Comparison of ENCODE assay signal across 17 cellular contexts in genomic region chr4:183449193-183449888, GRCh38. TPM values are rescaled to one million over a fixed set of nuclear protein-coding genes. Genes with fewer than 3 reads are reported as not detected.
DNase-seq lines count a peak whose midpoint lies in the region; ATAC-seq and TF ChIP-seq lines count a peak whose summit lies in the region.
"Had no signal": no experiment of that assay in that cellular context is flagged by ENCODE, and none has a peak within 500 bp of the region (broad histone marks: within the 10 kb centered on the region; RNA-seq: fewer than 3 reads in every experiment).

No MANE protein-coding gene starts in this region.

- peaks cover 37% of the 10 kb centered on the region for H3K79me2 ChIP-seq in osteoblast (ENCODE audit: insufficient read depth, low read length)

- peak overlapping the region; percentile 16 for H3K4me2 ChIP-seq in osteoblast (ENCODE audit: insufficient read depth, low read length)

- no peak for TF ChIP-seq POLR2A in tibial nerve (IDR thresholded peaks at IDR 0.05)

- no peak for ATAC-seq in CD4-positive, CD25-positive, alpha-beta regulatory T cell (ENCODE audit: low read depth in 2 of 2)
- no peak for ATAC-seq in effector memory CD8-positive, alpha-beta T cell (replicated peaks)
- ATAC-seq in HG03520 (IDR thresholded peaks at IDR 0.05; ENCODE audit: unreplicated experiment) = no peak

- H2AFZ ChIP-seq in osteoblast (ENCODE audit: low read length) = no peak overlapping the region

- H3K9me3 Mint-ChIP-seq in CD4-positive, CD25-positive, alpha-beta regulatory T cell = no peaks in the 10 kb centered on the region
- H3K9me3 Mint-ChIP-seq in effector memory CD8-positive, alpha-beta T cell = no peaks in the 10 kb centered on the region
- H3K9me3 Mint-ChIP-seq in activated T-helper 2 cell treated with anti-CD3 and anti-CD28 coated beads, Interferon-gamma antibody, Interleukin-2, Interleukin-4, amounts not matched to agents 10 μg/mL and 5 μg/mL and 100 μg/mL, durations not matched to agents 14 hours and 24 hours and 36 hours = no peaks in the 10 kb centered on the region

- peaks cover 14 to 64% (median 46%) of the 10 kb centered on the region in 4 donors for H3K4me1 Mint-ChIP-seq in CD4-positive, CD25-positive, alpha-beta regulatory T cell
- peaks cover 19 to 35% of the 10 kb centered on the region in 2 donors for H3K4me1 Mint-ChIP-seq in effector memory CD8-positive, alpha-beta T cell (ENCODE audit: low read depth in 2 of 2)
- peaks cover 37% of the 10 kb centered on the region for H3K4me1 Mint-ChIP-seq in activated T-helper 2 cell treated with anti-CD3 and anti-CD28 coated beads, Interferon-gamma antibody, Interleukin-2, Interleukin-4, amounts not matched to agents 10 μg/mL and 5 μg/mL and 100 μg/mL, durations not matched to agents 14 hours and 24 hours and 36 hours (ENCODE audit: low read depth)

- no peaks in the 10 kb centered on the region for H3K27me3 ChIP-seq in CD4-positive, CD25-positive, alpha-beta regulatory T cell (ENCODE audit: control insufficient read depth, insufficient read depth, low read length)
- H3K27me3 ChIP-seq in osteoblast (ENCODE audit: insufficient read depth, low read length) (no peaks in the 10 kb centered on the region), tibial nerve (no peaks in the 10 kb centered on the region), H7 (ENCODE audit: control insufficient read depth, insufficient read depth, low read length) (no peaks in the 10 kb centered on the region)
- H3K27me3 ChIP-seq: BLaER1 treated with 17β-estradiol and CSF1 and Interleukin-3, amounts not matched to agents 10 nM and 100 nM had no signal

- no peak for TF ChIP-seq CTCF in osteoblast (IDR thresholded peaks at IDR 0.05; ENCODE audit: extremely low read depth, low read depth, low read length)
- no peak for TF ChIP-seq CTCF in tibial nerve (IDR thresholded peaks at IDR 0.05)

- peak overlapping the region in 1 of 4 donors; percentile 43 for H3K4me3 Mint-ChIP-seq in CD4-positive, CD25-positive, alpha-beta regulatory T cell
- no peak overlapping the region for H3K4me3 Mint-ChIP-seq in effector memory CD8-positive, alpha-beta T cell
- H3K4me3 Mint-ChIP-seq in activated T-helper 2 cell treated with anti-CD3 and anti-CD28 coated beads, Interferon-gamma antibody, Interleukin-2, Interleukin-4, amounts not matched to agents 10 μg/mL and 5 μg/mL and 100 μg/mL, durations not matched to agents 14 hours and 24 hours and 36 hours (ENCODE audit: low read depth) = no peak overlapping the region

- peak overlapping the region in 2 of 3 donors; percentile 3 to 34 for H3K27ac Mint-ChIP-seq in CD4-positive, CD25-positive, alpha-beta regulatory T cell
- H3K27ac Mint-ChIP-seq in effector memory CD8-positive, alpha-beta T cell = peak overlapping the region; percentile 16 to 72
- H3K27ac Mint-ChIP-seq in activated T-helper 2 cell treated with anti-CD3 and anti-CD28 coated beads, Interferon-gamma antibody, Interleukin-2, Interleukin-4, amounts not matched to agents 10 μg/mL and 5 μg/mL and 100 μg/mL, durations not matched to agents 14 hours and 24 hours and 36 hours = no peak overlapping the region

- H3K4me3 ChIP-seq in CD4-positive, CD25-positive, alpha-beta regulatory T cell (ENCODE audit: low read depth, low read length) = no peak overlapping the region
- H3K4me3 ChIP-seq in osteoblast (ENCODE audit: insufficient read depth, low read length) (no peak overlapping the region), tibial nerve (no peak overlapping the region), H7 (ENCODE audit: insufficient read depth, low read depth, low read length) (no peak overlapping the region)

- peaks cover 39% of the 10 kb centered on the region for H3K4me1 ChIP-seq in CD4-positive, CD25-positive, alpha-beta regulatory T cell (ENCODE audit: control insufficient read depth, insufficient read depth, low read length, poor library complexity, severe bottlenecking)
- H3K4me1 ChIP-seq in osteoblast (ENCODE audit: insufficient read depth, low read length) (peaks cover 33% of the 10 kb centered on the region), tibial nerve (peaks cover 0 to 40% (median 21%) of the 10 kb centered on the region in 4 donors)

- WGBS in tibial nerve, 2 donors = 76 to 77% methylated on average over 5 of the region's 5 CpGs

- peaks cover 30% of the 10 kb centered on the region for H3K36me3 Mint-ChIP-seq in CD4-positive, CD25-positive, alpha-beta regulatory T cell
- H3K36me3 Mint-ChIP-seq in effector memory CD8-positive, alpha-beta T cell (ENCODE audit: insufficient read depth) = peaks cover 67% of the 10 kb centered on the region
- H3K36me3 Mint-ChIP-seq in activated T-helper 2 cell treated with anti-CD3 and anti-CD28 coated beads, Interferon-gamma antibody, Interleukin-2, Interleukin-4, amounts not matched to agents 10 μg/mL and 5 μg/mL and 100 μg/mL, durations not matched to agents 14 hours and 24 hours and 36 hours (ENCODE audit: low read depth) = peaks cover 72% of the 10 kb centered on the region

- no peak overlapping the region for H3K27ac ChIP-seq in CD4-positive, CD25-positive, alpha-beta regulatory T cell (ENCODE audit: insufficient read depth, low read length, poor library complexity, severe bottlenecking)
- H3K27ac ChIP-seq in osteoblast (ENCODE audit: low read depth, low read length) = no peak overlapping the region
- H3K27ac ChIP-seq in tibial nerve = no peak overlapping the region

- H3K36me3 ChIP-seq in CD4-positive, CD25-positive, alpha-beta regulatory T cell (ENCODE audit: control insufficient read depth, insufficient read depth, low read length) = peaks cover 53% of the 10 kb centered on the region
- H3K36me3 ChIP-seq in osteoblast (ENCODE audit: insufficient read depth, low read length) = peaks cover 44% of the 10 kb centered on the region
- H3K36me3 ChIP-seq in tibial nerve = peaks cover 0 to 56% (median 12%) of the 10 kb centered on the region in 3 donors
- peaks cover 17% of the 10 kb centered on the region for H3K36me3 ChIP-seq in H7 (replicated peaks; ENCODE audit: control insufficient read depth, insufficient read depth, low read length)

- intact Hi-C loops in activated T-helper 2 cell treated with anti-CD3 and anti-CD28 coated beads, Interferon-gamma antibody, Interleukin-2, Interleukin-4, amounts not matched to agents 10 μg/mL and 5 μg/mL and 100 μg/mL, durations not matched to agents 14 hours and 24 hours and 36 hours (cut with micrococcal nuclease) = loop anchor here (10.0 kb wide), 2 partner anchors 275 to 1025 kb away; partner anchors contain the start of gene IRF2

- no peaks in the 10 kb centered on the region for H3K9me3 ChIP-seq in CD4-positive, CD25-positive, alpha-beta regulatory T cell (ENCODE audit: control insufficient read depth in 2 of 2, low read length in 2 of 2)
- H3K9me3 ChIP-seq in osteoblast (ENCODE audit: low read depth, low read length) = no peaks in the 10 kb centered on the region
- no peaks in the 10 kb centered on the region for H3K9me3 ChIP-seq in tibial nerve

- H3K27me3 Mint-ChIP-seq in CD4-positive, CD25-positive, alpha-beta regulatory T cell = no peaks in the 10 kb centered on the region
- no peaks in the 10 kb centered on the region for H3K27me3 Mint-ChIP-seq in effector memory CD8-positive, alpha-beta T cell
- H3K27me3 Mint-ChIP-seq in activated T-helper 2 cell treated with anti-CD3 and anti-CD28 coated beads, Interferon-gamma antibody, Interleukin-2, Interleukin-4, amounts not matched to agents 10 μg/mL and 5 μg/mL and 100 μg/mL, durations not matched to agents 14 hours and 24 hours and 36 hours (ENCODE audit: low read depth) = no peaks in the 10 kb centered on the region

- peaks cover 16% of the 10 kb centered on the region for H4K20me1 ChIP-seq in osteoblast (ENCODE audit: insufficient read depth, low read length)

- no peak for DNase-seq in CD4-positive, CD25-positive, alpha-beta regulatory T cell
- DNase-seq in HS-27A (ENCODE audit: low read depth) (peak; percentile 53), osteoblast (ENCODE audit: insufficient read length, low spot score, missing footprints) (no peak), tibial nerve (ENCODE audit: low spot score in 2 of 2) (no peak), H7 (no peak)
- DNase-seq in effector memory CD8-positive, alpha-beta T cell = no peak
- DNase-seq in activated T-helper 2 cell treated with anti-CD3 and anti-CD28 coated beads, Interferon-gamma antibody, Interleukin-2, Interleukin-4, amounts not matched to agents 10 μg/mL and 5 μg/mL and 100 μg/mL, durations not matched to agents 14 hours and 24 hours and 36 hours (ENCODE audit: low spot score) = no peak
- DNase-seq: activated CD4-positive, CD25-positive, alpha-beta regulatory T cell; amniotic stem cell; dermis blood vessel endothelial cell; DND-41; NCI-H1694 treated with DMSO at 0.1 percent for 48 hours; NCI-H510A; nucleus accumbens; small intestine had no signal

- no peak for TF ChIP-seq EP300 in tibial nerve (IDR thresholded peaks at IDR 0.05)

RNA-seq across cellular contexts. Expression of gene CDKN2AIP, which starts 4.9 kb away (rescaled TPM):
- 32.5 TPM for total RNA-seq in CD4-positive, CD25-positive, alpha-beta regulatory T cell
- polyA plus RNA-seq in CD4-positive, CD25-positive, alpha-beta regulatory T cell = 10 to 100 TPM; 23.0 to 46.4 (median 36.1) TPM
- 15.2 and 15.9 TPM in 2 replicates for total RNA-seq in osteoblast
- 10 to 100 TPM; 18.6 to 42.0 (median 31.0) TPM for total RNA-seq in tibial nerve
- total RNA-seq in activated T-helper 2 cell treated with anti-CD3 and anti-CD28 coated beads, Interferon-gamma antibody, Interleukin-2, Interleukin-4, amounts not matched to agents 10 μg/mL and 5 μg/mL and 100 μg/mL, durations not matched to agents 14 hours and 24 hours and 36 hours = 23.3 and 25.3 TPM in 2 replicates
- total RNA-seq in H7 (2014; rRNA removed; shearing (Covaris generic)) = 17.0 and 19.7 TPM in 2 replicates

RNA-seq across cellular contexts. Expression of gene ING2, which starts 55.5 kb away (rescaled TPM):
- total RNA-seq in CD4-positive, CD25-positive, alpha-beta regulatory T cell = 14.6 TPM
- polyA plus RNA-seq in CD4-positive, CD25-positive, alpha-beta regulatory T cell = 10 to 100 TPM in 3 of 4 donors, 1 to 10 TPM in 1; 9.1 to 17.2 (median 12.5) TPM
- total RNA-seq in osteoblast (6.2 and 8.0 TPM in 2 replicates), tibial nerve (10 to 100 TPM in 3 of 4 donors, 1 to 10 TPM in 1; 9.6 to 32.3 (median 16.3) TPM)
- total RNA-seq in activated T-helper 2 cell treated with anti-CD3 and anti-CD28 coated beads, Interferon-gamma antibody, Interleukin-2, Interleukin-4, amounts not matched to agents 10 μg/mL and 5 μg/mL and 100 μg/mL, durations not matched to agents 14 hours and 24 hours and 36 hours = 14.6 and 15.3 TPM in 2 replicates
- 12.0 and 16.9 TPM in 2 replicates for total RNA-seq in H7 (2014; rRNA removed; shearing (Covaris generic))
